ENCODE assay signal across 18 cellular contexts in genomic region chr18:74528913-74529312, GRCh38. TPM values are rescaled to one million over a fixed set of nuclear protein-coding genes. Genes with fewer than 3 reads are reported as not detected.
"Had no signal": no experiment of that assay in that cellular context is flagged by ENCODE, and none has a peak within 500 bp of the region (broad histone marks: within the 10 kb centered on the region; RNA-seq: fewer than 3 reads in every experiment).

No MANE protein-coding gene starts in this region.

- H3K9me3 ChIP-seq: gastroesophageal sphincter, psoas muscle, testis had no signal

- H3K4me1 ChIP-seq: gastroesophageal sphincter, testis had no signal

- H3K27me3 ChIP-seq: gastroesophageal sphincter, hepatocyte, testis had no signal

- DNase-seq: activated CD4-positive, alpha-beta T cell treated with anti-CD3 and anti-CD28 coated beads, Interleukin-2, amount 10 ng/mL, durations not matched to agents 7 days and 5 days; activated CD8-positive, alpha-beta memory T cell treated with anti-CD3 and anti-CD28 coated beads for 24 hours; activated naive CD4-positive, alpha-beta T cell treated with anti-CD3 and anti-CD28 coated beads for 36 hours; effector memory CD8-positive, alpha-beta T cell; kidney; left ventricle myocardium superior; mesendoderm; nephron progenitor cell; psoas muscle; stimulated activated CD4-positive, alpha-beta T cell treated with anti-CD3 and anti-CD28 coated beads, Interleukin-12 subunit alpha, Interleukin-12 subunit beta, amount 100 ng/mL, for 4 hours; stimulated activated naive CD4-positive, alpha-beta T cell; testis had no signal

- ATAC-seq: activated T-helper 17 cell treated with anti-CD3 and anti-CD28 coated beads, Interleukin-2, amount 50 U/mL, for 72 hours; effector memory CD8-positive, alpha-beta T cell; gastroesophageal sphincter; left ventricle myocardium superior; psoas muscle; WTC11 had no signal

- H3K36me3 ChIP-seq: gastroesophageal sphincter had no signal

- H3K4me3 ChIP-seq: gastroesophageal sphincter, hepatocyte, psoas muscle, testis had no signal

- H3K27ac ChIP-seq: epithelial cell of prostate, gastroesophageal sphincter, hepatocyte, psoas muscle, testis had no signal

RNA-seq across cellular contexts. Expression of gene CNDP1, which starts 5.4 kb away (rescaled TPM):
- total RNA-seq: activated CD4-positive, alpha-beta T cell treated with anti-CD3 and anti-CD28 coated beads, Interleukin-2, amount 10 ng/mL, durations not matched to agents 7 days and 5 days; activated naive CD4-positive, alpha-beta T cell treated with anti-CD3 and anti-CD28 coated beads for 36 hours; hepatocyte; left ventricle myocardium superior; omental fat pad; psoas muscle had no signal
